In the genomic region with DNA sequence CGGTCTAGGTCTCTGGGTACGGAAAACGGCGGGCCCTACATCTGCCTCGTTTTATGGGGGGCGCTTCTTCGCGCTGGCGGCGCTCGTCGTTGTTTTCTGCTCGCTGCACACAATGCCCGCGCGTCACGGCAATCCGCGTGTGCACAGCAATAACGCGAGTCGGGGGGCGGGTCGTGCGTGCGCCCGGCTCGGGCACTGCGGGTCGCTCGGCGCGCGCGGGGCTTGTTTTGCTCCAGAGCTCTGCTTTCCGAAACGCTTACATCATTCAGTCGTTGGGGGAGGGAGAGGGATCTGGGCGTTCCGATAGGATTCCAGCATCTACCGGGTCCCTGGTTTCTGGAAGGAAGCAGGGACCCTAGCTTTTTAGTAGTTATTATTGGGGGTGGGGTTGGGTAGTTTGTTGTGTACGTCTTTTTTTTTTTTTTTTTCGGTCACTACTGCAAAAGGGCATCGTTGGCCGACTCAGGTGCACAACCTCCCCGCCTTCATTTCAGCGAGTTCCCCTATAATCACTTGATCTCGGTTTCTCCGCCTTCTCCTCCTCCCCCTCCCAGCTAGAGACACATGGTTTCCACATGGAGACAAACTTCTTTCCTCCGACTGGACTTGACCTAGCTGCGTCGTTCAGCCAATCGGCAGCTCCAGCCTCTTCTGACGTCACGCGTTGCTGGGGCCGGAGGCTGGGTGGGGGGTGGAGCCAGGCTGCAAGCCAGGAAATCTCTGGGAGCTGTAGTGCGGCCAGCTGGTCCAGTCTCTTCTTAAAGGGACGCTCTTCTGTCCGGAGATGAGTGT, we compare ENCODE assay signal across 1 cellular context.
A peak's percentile ranks its signal among the peaks of the same experiment; 100 is the strongest.
TF ChIP-seq lines count a peak whose summit lies in the region.

No MANE protein-coding gene starts in this region.

TF ChIP-seq in HepG2, 621 proteins besides CTCF, POLR2A, EP300 and RAD21 (continued from another document):
- TF ChIP-seq, protein P1, sequence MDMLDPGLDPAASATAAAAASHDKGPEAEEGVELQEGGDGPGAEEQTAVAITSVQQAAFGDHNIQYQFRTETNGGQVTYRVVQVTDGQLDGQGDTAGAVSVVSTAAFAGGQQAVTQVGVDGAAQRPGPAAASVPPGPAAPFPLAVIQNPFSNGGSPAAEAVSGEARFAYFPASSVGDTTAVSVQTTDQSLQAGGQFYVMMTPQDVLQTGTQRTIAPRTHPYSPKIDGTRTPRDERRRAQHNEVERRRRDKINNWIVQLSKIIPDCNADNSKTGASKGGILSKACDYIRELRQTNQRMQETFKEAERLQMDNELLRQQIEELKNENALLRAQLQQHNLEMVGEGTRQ (IDR thresholded peaks at IDR 0.05; ENCODE audit: low read depth, low read length), result no peak
- TF ChIP-seq, protein P1 (CRISPR knock-in tag; IDR thresholded peaks at IDR 0.05; ENCODE audit: borderline replicate concordance), result 0 out of 2 replicates have a peak, but pooled peaks have one; percentile 55
- TF ChIP-seq ZNF441 (CRISPR knock-in tag; IDR thresholded peaks at IDR 0.05; ENCODE audit: borderline replicate concordance), result no peak
- TF ChIP-seq SMARCC2 (IDR thresholded peaks at IDR 0.05), result no peak
- TF ChIP-seq ZNF614 (CRISPR knock-in tag; IDR thresholded peaks at IDR 0.05; ENCODE audit: borderline replicate concordance), result no peak
- TF ChIP-seq SKI (IDR thresholded peaks at IDR 0.05; ENCODE audit: partially characterized antibody), result no peak
- no peak for TF ChIP-seq CHD4 (IDR thresholded peaks at IDR 0.05; ENCODE audit: borderline replicate concordance, low read length)
- TF ChIP-seq ZNF644 (CRISPR knock-in tag; IDR thresholded peaks at IDR 0.05; ENCODE audit: low read depth), result no peak
- TF ChIP-seq ONECUT2 (CRISPR knock-in tag; IDR thresholded peaks at IDR 0.05), result no peak
- TF ChIP-seq HNRNPK (IDR thresholded peaks at IDR 0.05; ENCODE audit: low read depth, low read length, poor library complexity, severe bottlenecking), result no peak
- TF ChIP-seq ZNF766 (CRISPR knock-in tag; IDR thresholded peaks at IDR 0.05; ENCODE audit: borderline replicate concordance), result no peak
- TF ChIP-seq, protein P2, sequence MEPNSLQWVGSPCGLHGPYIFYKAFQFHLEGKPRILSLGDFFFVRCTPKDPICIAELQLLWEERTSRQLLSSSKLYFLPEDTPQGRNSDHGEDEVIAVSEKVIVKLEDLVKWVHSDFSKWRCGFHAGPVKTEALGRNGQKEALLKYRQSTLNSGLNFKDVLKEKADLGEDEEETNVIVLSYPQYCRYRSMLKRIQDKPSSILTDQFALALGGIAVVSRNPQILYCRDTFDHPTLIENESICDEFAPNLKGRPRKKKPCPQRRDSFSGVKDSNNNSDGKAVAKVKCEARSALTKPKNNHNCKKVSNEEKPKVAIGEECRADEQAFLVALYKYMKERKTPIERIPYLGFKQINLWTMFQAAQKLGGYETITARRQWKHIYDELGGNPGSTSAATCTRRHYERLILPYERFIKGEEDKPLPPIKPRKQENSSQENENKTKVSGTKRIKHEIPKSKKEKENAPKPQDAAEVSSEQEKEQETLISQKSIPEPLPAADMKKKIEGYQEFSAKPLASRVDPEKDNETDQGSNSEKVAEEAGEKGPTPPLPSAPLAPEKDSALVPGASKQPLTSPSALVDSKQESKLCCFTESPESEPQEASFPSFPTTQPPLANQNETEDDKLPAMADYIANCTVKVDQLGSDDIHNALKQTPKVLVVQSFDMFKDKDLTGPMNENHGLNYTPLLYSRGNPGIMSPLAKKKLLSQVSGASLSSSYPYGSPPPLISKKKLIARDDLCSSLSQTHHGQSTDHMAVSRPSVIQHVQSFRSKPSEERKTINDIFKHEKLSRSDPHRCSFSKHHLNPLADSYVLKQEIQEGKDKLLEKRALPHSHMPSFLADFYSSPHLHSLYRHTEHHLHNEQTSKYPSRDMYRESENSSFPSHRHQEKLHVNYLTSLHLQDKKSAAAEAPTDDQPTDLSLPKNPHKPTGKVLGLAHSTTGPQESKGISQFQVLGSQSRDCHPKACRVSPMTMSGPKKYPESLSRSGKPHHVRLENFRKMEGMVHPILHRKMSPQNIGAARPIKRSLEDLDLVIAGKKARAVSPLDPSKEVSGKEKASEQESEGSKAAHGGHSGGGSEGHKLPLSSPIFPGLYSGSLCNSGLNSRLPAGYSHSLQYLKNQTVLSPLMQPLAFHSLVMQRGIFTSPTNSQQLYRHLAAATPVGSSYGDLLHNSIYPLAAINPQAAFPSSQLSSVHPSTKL (CRISPR knock-in tag; IDR thresholded peaks at IDR 0.05), result peak; percentile 25; the same call in 1 of the 2 replicates
